8 cellular contexts compared by ENCODE assay signal in the genomic region with DNA sequence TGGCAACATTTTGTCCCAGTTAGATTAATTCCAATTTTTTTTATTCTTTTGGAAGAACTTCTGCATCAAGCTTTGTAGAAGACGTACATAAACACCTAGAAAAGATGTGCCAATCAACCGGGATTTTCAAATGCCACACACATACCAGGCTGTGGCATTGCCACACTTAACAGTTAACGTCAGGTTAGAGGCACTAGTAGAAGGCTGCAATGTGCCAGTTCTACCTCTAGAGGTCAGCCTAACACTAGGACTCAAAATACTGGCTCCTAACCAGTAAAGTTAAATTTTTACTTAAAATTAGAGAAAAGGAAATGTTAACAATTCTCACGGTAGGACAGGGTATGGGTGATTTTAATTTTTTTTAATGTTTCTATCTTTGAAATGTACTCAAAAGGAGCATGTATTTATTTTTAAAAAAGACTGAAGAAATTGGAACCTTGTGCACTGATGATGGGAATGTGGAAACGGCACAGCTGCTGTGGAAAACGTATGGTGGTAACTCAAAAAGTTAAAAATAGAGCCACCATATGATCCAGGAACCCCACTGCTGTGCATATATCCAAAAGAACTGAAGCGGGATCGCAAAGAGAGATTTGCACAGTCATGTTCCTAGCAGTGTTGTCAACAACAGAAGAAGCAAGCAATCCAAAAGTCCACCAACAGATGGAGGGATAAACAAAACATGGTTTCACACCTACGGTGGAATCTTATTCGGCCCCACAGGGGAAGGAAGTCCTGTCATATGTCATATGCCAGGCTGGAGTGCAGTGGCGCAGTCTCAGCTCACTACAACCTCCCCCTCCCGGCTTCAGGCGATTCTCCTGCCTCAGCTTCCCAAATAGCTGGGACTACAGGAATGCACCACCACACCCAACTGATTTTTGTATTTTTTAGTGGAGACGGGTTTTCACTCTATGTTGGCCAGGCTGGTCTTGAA. TPM values are rescaled to one million over a fixed set of nuclear protein-coding genes. Genes with fewer than 3 reads are reported as not detected.
DNase-seq lines count a peak whose midpoint lies in the region; ATAC-seq lines count a peak whose summit lies in the region.

No MANE protein-coding gene starts in this region.

- no peak overlapping the region for H3K4me3 Mint-ChIP-seq in CD4-positive, CD25-positive, alpha-beta regulatory T cell

- H3K9me3 Mint-ChIP-seq in CD4-positive, CD25-positive, alpha-beta regulatory T cell, result peaks cover 0 to 2% (median 0%) of the 10 kb centered on the region in 7 donors

- DNase-seq in CD4-positive, CD25-positive, alpha-beta regulatory T cell, result peak; percentile 48 to 83 (median 75)
- DNase-seq in NCI-H226 (peak; percentile 19), left lobe of liver (ENCODE audit: low spot score) (no peak)
- peak; percentile 41 for DNase-seq in activated CD4-positive, CD25-positive, alpha-beta regulatory T cell treated with anti-CD3 and anti-CD28 coated beads, Interleukin-2, amount 50 U/mL, for 72 hours
- peak; percentile 73 for DNase-seq in stimulated activated CD4-positive, alpha-beta T cell treated with anti-CD3 and anti-CD28 coated beads, Interleukin-4, amount 100 ng/mL, for 24 hours

- ATAC-seq in CD4-positive, CD25-positive, alpha-beta regulatory T cell (ENCODE audit: low read depth in 2 of 2), result peak; percentile 86 to 91
- ATAC-seq in GM21390 (IDR thresholded peaks at IDR 0.05; ENCODE audit: unreplicated experiment) (peak; percentile 61), left lobe of liver (peak; percentile 86), HG03469 (IDR thresholded peaks at IDR 0.05; ENCODE audit: unreplicated experiment) (no peak)

- no peaks in the 10 kb centered on the region for H3K36me3 ChIP-seq in CD4-positive, CD25-positive, alpha-beta regulatory T cell (ENCODE audit: control insufficient read depth, insufficient read depth, low read length)

- H3K27me3 ChIP-seq in CD4-positive, CD25-positive, alpha-beta regulatory T cell (ENCODE audit: control insufficient read depth, insufficient read depth, low read length), result no peaks in the 10 kb centered on the region

- peak overlapping the region in 2 of 3 donors; percentile 37 to 55 for H3K27ac Mint-ChIP-seq in CD4-positive, CD25-positive, alpha-beta regulatory T cell

- H3K4me1 Mint-ChIP-seq in CD4-positive, CD25-positive, alpha-beta regulatory T cell, result peaks cover 5 to 8% (median 5%) of the 10 kb centered on the region in 4 donors

- peaks cover 5% of the 10 kb centered on the region for H3K36me3 Mint-ChIP-seq in CD4-positive, CD25-positive, alpha-beta regulatory T cell

- no peaks in the 10 kb centered on the region for H3K4me1 ChIP-seq in CD4-positive, CD25-positive, alpha-beta regulatory T cell (ENCODE audit: control insufficient read depth, insufficient read depth, low read length, poor library complexity, severe bottlenecking)

- H3K9me3 ChIP-seq in CD4-positive, CD25-positive, alpha-beta regulatory T cell (ENCODE audit: control insufficient read depth in 2 of 2, low read length in 2 of 2), result peaks cover 4% of the 10 kb centered on the region in 2 experiments

- no peaks in the 10 kb centered on the region for H3K27me3 Mint-ChIP-seq in CD4-positive, CD25-positive, alpha-beta regulatory T cell

- H3K4me3 ChIP-seq in CD4-positive, CD25-positive, alpha-beta regulatory T cell (ENCODE audit: low read depth, low read length), result no peak overlapping the region

- H3K27ac ChIP-seq in CD4-positive, CD25-positive, alpha-beta regulatory T cell (ENCODE audit: insufficient read depth, low read length, poor library complexity, severe bottlenecking), result no peak overlapping the region
- peak overlapping the region; percentile 11 for H3K27ac ChIP-seq in cingulate gyrus (ENCODE audit: low read depth, low read length)

RNA-seq across cellular contexts. Expression of gene CRYL1, which starts 30.3 kb away (rescaled TPM):
- 16.2 TPM for total RNA-seq in CD4-positive, CD25-positive, alpha-beta regulatory T cell
- 10 to 100 TPM; 45.8 to 55.0 (median 53.7) TPM for polyA plus RNA-seq in CD4-positive, CD25-positive, alpha-beta regulatory T cell
- 174 TPM for total RNA-seq in left lobe of liver

Comparison
In these comparisons a context has a peak if more than half of its experiments do, and no peak if none do; other contexts are left out.
1. RNA of gene CRYL1, which starts 30.3 kb away (total RNA-seq): 174 TPM in left lobe of liver (single experiment); 16.2 TPM in CD4-positive, CD25-positive, alpha-beta regulatory T cell (single experiment); every median in the first group is over 10 times any median in the second.